ENCODE assay signal across 26 cellular contexts in genomic region chr13:80690208-80690607, GRCh38.
"Had no signal": no experiment of that assay in that cellular context is flagged by ENCODE, and none has a peak within 500 bp of the region (broad histone marks: within the 10 kb centered on the region; RNA-seq: fewer than 3 reads in every experiment).

No MANE protein-coding gene starts in this region.

- ATAC-seq: left colon; left lung; lower lobe of right lung; naive thymus-derived CD8-positive, alpha-beta T cell; right lobe of liver; stimulated activated naive B cell treated with anti-CD40 and anti-IgM and Interleukin-4, amounts not matched to agents 10 μg/mL and 1 μg/mL and 100 μg/mL, for 72 hours; stimulated activated naive CD8-positive, alpha-beta T cell treated with anti-CD3 and anti-CD28 coated beads, Interleukin-15, Interleukin-2, amounts not matched to agents 100 U/mL and 50 U/mL, for 24 hours had no signal

- H3K4me3 ChIP-seq: left lung, lower lobe of right lung, neural progenitor cell, ovary, right atrium auricular region, right lobe of liver, smooth muscle cell, stomach, testis, thyroid gland, transverse colon, upper lobe of left lung had no signal

- H2AFZ ChIP-seq: neural progenitor cell had no signal

- H3K4me1 ChIP-seq: left lung, lower lobe of right lung, neural progenitor cell, right atrium auricular region, right lobe of liver, stomach, testis, thyroid gland, transverse colon, upper lobe of left lung had no signal

- H3K9ac ChIP-seq: neural progenitor cell had no signal

- DNase-seq: hypothalamus; immature natural killer cell; kidney; left colon; left lung; lower lobe of right lung; mammary epithelial cell; mesenchymal stem cell; naive thymus-derived CD8-positive, alpha-beta T cell; ovary; right lobe of liver; stimulated activated CD4-positive, alpha-beta T cell treated with anti-CD3 and anti-CD28 coated beads, Interleukin-12 subunit alpha, Interleukin-12 subunit beta, amount 100 ng/mL, for 4 hours; stimulated activated CD4-positive, alpha-beta T cell treated with anti-CD3 and anti-CD28 coated beads, Interleukin-15, amount 100 ng/mL, for 24 hours; stimulated activated CD4-positive, alpha-beta T cell treated with anti-CD3 and anti-CD28 coated beads, Interleukin-2, amount 100 ng/mL, for 24 hours; stimulated activated CD4-positive, alpha-beta T cell treated with anti-CD3 and anti-CD28 coated beads, Interleukin-4, amount 100 ng/mL, for 1 hour; stimulated activated naive B cell treated with anti-CD40 and anti-IgM and Interleukin-4, amounts not matched to agents 10 μg/mL and 1 μg/mL and 100 μg/mL, for 72 hours; stimulated activated naive CD8-positive, alpha-beta T cell treated with anti-CD3 and anti-CD28 coated beads, Interleukin-15, Interleukin-2, amounts not matched to agents 100 U/mL and 50 U/mL, for 24 hours; stomach; testis; thyroid gland; transverse colon; upper lobe of left lung had no signal

- H3K9me3 ChIP-seq: ovary, right atrium auricular region, right lobe of liver, testis, thyroid gland, transverse colon had no signal

- H3K27ac ChIP-seq: left lung, lower lobe of right lung, neural progenitor cell, ovary, right atrium auricular region, right lobe of liver, stomach, testis, thyroid gland, transverse colon, upper lobe of left lung had no signal

- H3K27me3 ChIP-seq: left lung, neural progenitor cell, ovary, right atrium auricular region, right lobe of liver, stomach, testis, thyroid gland, transverse colon, upper lobe of left lung had no signal

- FAIRE-seq: islet of Langerhans, kidney had no signal

- H3K4me2 ChIP-seq: neural progenitor cell, smooth muscle cell had no signal

- H3K36me3 ChIP-seq: left lung, lower lobe of right lung, neural progenitor cell, ovary, right atrium auricular region, right lobe of liver, stomach, thyroid gland, transverse colon, upper lobe of left lung had no signal
